12 cellular contexts compared by ENCODE assay signal in the genomic region with DNA sequence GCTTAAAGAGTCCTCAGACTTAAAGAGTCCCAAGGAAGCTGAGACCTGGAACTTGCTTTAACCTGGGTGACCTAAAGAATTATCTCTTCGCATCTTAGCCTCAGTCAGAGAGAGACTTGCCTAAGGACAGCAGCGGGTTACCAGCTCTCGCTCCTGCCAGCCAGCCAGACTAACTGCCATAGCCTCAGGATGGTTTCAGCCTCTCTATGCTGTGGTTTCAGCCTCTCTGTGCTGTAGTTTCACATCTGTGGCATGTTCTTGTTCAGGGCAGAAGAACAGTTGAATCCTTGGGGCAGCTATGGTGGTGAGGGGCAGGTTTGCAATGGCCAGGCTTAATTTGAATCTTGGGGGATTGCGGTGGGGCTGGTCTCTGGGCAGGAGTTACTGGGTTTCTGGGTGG. TPM values are rescaled to one million over a fixed set of nuclear protein-coding genes. Genes with fewer than 3 reads are reported as not detected.
DNase-seq lines count a peak whose midpoint lies in the region; ATAC-seq, FAIRE-seq and TF ChIP-seq lines count a peak whose summit lies in the region.
"Had no signal": no experiment of that assay in that cellular context is flagged by ENCODE, and none has a peak within 500 bp of the region (broad histone marks: within the 10 kb centered on the region; RNA-seq: fewer than 3 reads in every experiment).

No MANE protein-coding gene starts in this region.

- H2AFZ ChIP-seq in DND-41 (ENCODE audit: low read depth, low read length): no peak overlapping the region
- H2AFZ ChIP-seq in H1 (ENCODE audit: low read length): no peak overlapping the region

- no peak for TF ChIP-seq POLR2A in H1 (IDR thresholded peaks at IDR 0.05; ENCODE audit: control extremely low read depth in 1 of 2, low read depth in 2 of 2, low read length in 2 of 2)

- no peak overlapping the region for H3K56ac ChIP-seq in H1 (replicated peaks; ENCODE audit: insufficient read length, low read depth, low read length)

- no peak overlapping the region for H2BK20ac ChIP-seq in H1 (ENCODE audit: low read length)

- H3K36me3 ChIP-seq in DND-41 (ENCODE audit: insufficient read depth, low read length) (peaks cover 48% of the 10 kb centered on the region), Panc1 (ENCODE audit: control insufficient read depth, insufficient read depth, low read length) (no peaks in the 10 kb centered on the region; the same call in 1 of the 2 replicates), H1 (ENCODE audit: control insufficient read depth in 2 of 4, insufficient read depth in 4 of 4, low read length in 3 of 4) (no peaks in the 10 kb centered on the region; a peak in 1 of 8 replicates)

- no peak overlapping the region for H4K91ac ChIP-seq in H1 (replicated peaks; ENCODE audit: insufficient read length, low read length)

- peaks cover 22% of the 10 kb centered on the region for H4K20me1 ChIP-seq in DND-41 (ENCODE audit: insufficient read depth, low read length)
- peaks cover 0 to 3% of the 10 kb centered on the region in 2 experiments for H4K20me1 ChIP-seq in H1 (replicated peaks in 1 of 2; ENCODE audit: control insufficient read depth in 1 of 2, insufficient read depth in 2 of 2, low read length in 2 of 2)

- no peaks in the 10 kb centered on the region for H3K9me3 Mint-ChIP-seq in progenitor cell of endocrine pancreas (ENCODE audit: low read depth)

- no peak overlapping the region for H3K14ac ChIP-seq in H1 (ENCODE audit: insufficient read length)

- H3K27ac ChIP-seq in DND-41 (ENCODE audit: low read length): peak overlapping the region; percentile 44
- H3K27ac ChIP-seq in Panc1 (ENCODE audit: low read length): peak overlapping the region; percentile 78
- no peak overlapping the region; the same call in 1 of the 2 replicates for H3K27ac ChIP-seq in H1 (ENCODE audit: low read depth, low read length)

- H3K4me3 ChIP-seq in DND-41 (ENCODE audit: low read depth in 1 of 2, low read length in 2 of 2) (peak overlapping the region in 1 of 2 experiments; percentile 6; a peak in 1 of 4 replicates), Panc1 (ENCODE audit: low read depth in 2 of 2, low read length in 2 of 2) (peak overlapping the region in 1 of 2 experiments; percentile 5; a peak in 1 of 4 replicates), H1 (ENCODE audit: extremely low read depth in 1 of 4, insufficient read depth in 2 of 4, low read depth in 3 of 4, low read length in 4 of 4) (no peak overlapping the region)

- H3K9ac ChIP-seq in DND-41 (ENCODE audit: low read depth, low read length) (peak overlapping the region; percentile 84; the same call in 1 of the 2 replicates), H1 (replicated peaks in 1 of 4; ENCODE audit: extremely low read depth in 1 of 4, low read depth in 3 of 4, low read length in 3 of 4) (no peak overlapping the region)

- H4K8ac ChIP-seq in H1 (ENCODE audit: extremely low read depth, insufficient read depth, low read length): no peak overlapping the region

- H3K9me3 ChIP-seq in DND-41 (ENCODE audit: insufficient read depth, low read length, severe bottlenecking) (no peaks in the 10 kb centered on the region), Panc1 (ENCODE audit: control insufficient read depth, insufficient read depth, low read depth, low read length) (no peaks in the 10 kb centered on the region), H1 (ENCODE audit: insufficient read depth in 2 of 2, low read depth in 1 of 2, low read length in 1 of 2) (no peaks in the 10 kb centered on the region)

- no peak overlapping the region for H2BK120ac ChIP-seq in H1 (replicated peaks; ENCODE audit: low read depth, low read length)

- H3K4me3 Mint-ChIP-seq in progenitor cell of endocrine pancreas (ENCODE audit: low read depth): peak overlapping the region; percentile 14

- no peak overlapping the region for H3K4ac ChIP-seq in H1 (replicated peaks; ENCODE audit: insufficient read length, low read depth, low read length)

- TF ChIP-seq EP300 in H1 (IDR thresholded peaks at IDR 0.05; ENCODE audit: borderline replicate concordance in 1 of 2, low read depth in 2 of 2, low read length in 2 of 2): no peak

- ATAC-seq in DND-41 (ENCODE audit: insufficient read depth, low read depth) (no peak), Panc1 (no peak), HG03135 (IDR thresholded peaks at IDR 0.05; ENCODE audit: unreplicated experiment) (no peak)

- peaks cover 5% of the 10 kb centered on the region; the same call in 1 of the 2 replicates for H3K23me2 ChIP-seq in H1 (ENCODE audit: low read depth, low read length)

- no peaks in the 10 kb centered on the region for H3K27me3 ChIP-seq in DND-41 (ENCODE audit: insufficient read depth, low read length, poor library complexity)
- no peaks in the 10 kb centered on the region for H3K27me3 ChIP-seq in Panc1 (ENCODE audit: control insufficient read depth, insufficient read depth, low read length)
- 0 out of 7 replicates have a peak, but pooled peaks cover 0 to 2% (median 0%) of the 10 kb centered on the region in 4 experiments for H3K27me3 ChIP-seq in H1 (replicated peaks in 1 of 4; ENCODE audit: control insufficient read depth in 3 of 4, extremely low read depth in 1 of 4, insufficient read depth in 3 of 4, low read length in 3 of 4)

- H2BK15ac ChIP-seq in H1 (ENCODE audit: low read length): 0 out of 2 replicates have a peak overlapping the region, but pooled peaks have one; percentile 88

- H3K18ac ChIP-seq in H1 (ENCODE audit: extremely low read depth, low read length): no peak overlapping the region

- CTCF ChIA-PET in Panc1 (lab: Charles Lee): no interaction called here
- CTCF ChIA-PET in H1 (lab: Charles Lee; ENCODE audit: partially characterized antibody): interaction anchor here (0.6 to 5.8 kb wide), 16 partner anchors 9 to 182 kb away, joined by 3 to 57 read pairs (median 5); no protein-coding TSS in a partner anchor

- peaks cover 59% of the 10 kb centered on the region for H3K4me1 ChIP-seq in DND-41 (ENCODE audit: insufficient read depth, low read length)
- peaks cover 60% of the 10 kb centered on the region for H3K4me1 ChIP-seq in Panc1 (ENCODE audit: control insufficient read depth, insufficient read depth, low read length)
- H3K4me1 ChIP-seq in H1 (replicated peaks in 1 of 4; ENCODE audit: control insufficient read depth in 3 of 4, insufficient read depth in 4 of 4, low read length in 3 of 4): peaks cover 0 to 14% (median 5%) of the 10 kb centered on the region in 4 experiments; a peak in 5 of 7 replicates

- no peak for FAIRE-seq in H1 (lab: Jason Lieb, UNC)
- FAIRE-seq: G401.6 had no signal

- no TSS peak for BruUV-seq in Panc1 (replicated peaks; lab: Mats Ljungman, UMichigan)

- in situ Hi-C loops in Panc1 (cut with HindIII; ENCODE audit: low pct_unique_long_range_greater_than_20kb, low sequenced_read_pairs): no loop called here

- H3K79me1 ChIP-seq in H1 (ENCODE audit: low read depth, low read length): no peaks in the 10 kb centered on the region; the same call in 1 of the 2 replicates

- 91% methylated on average over 4 of the region's 4 CpGs; no CpG with 5 or more reads in 1 of the 2 experiments for WGBS in H1 (ENCODE audit: extremely low coverage in 1 of 2, insufficient coverage in 1 of 2, insufficient read length in 1 of 2, insufficient replicate concordance in 2 of 2, low coverage in 1 of 2, low lambda C conversion rate in 2 of 2, missing lambda C conversion rate in 1 of 2), 2 experiments

- H2BK5ac ChIP-seq in H1 (ENCODE audit: low read depth, low read length): no peak overlapping the region

- H2BK12ac ChIP-seq in H1 (ENCODE audit: low read depth, low read length): no peak overlapping the region

- POLR2A ChIA-PET in Panc1 (lab: Charles Lee) (interaction anchor here (0.5 to 1.2 kb wide), 3 partner anchors 24 to 1356 kb away, joined by 7 to 9 read pairs (median 8); no protein-coding TSS in a partner anchor), H1 (lab: Charles Lee; ENCODE audit: partially characterized antibody) (interaction anchor here (1.1 to 17.0 kb wide), 7 partner anchors 12 to 114 kb away, joined by 3 to 202 read pairs (median 4); a partner anchor contains a TSS)

- H3K23ac ChIP-seq in H1 (ENCODE audit: insufficient read length): no peak overlapping the region

- H3K4me1 Mint-ChIP-seq in progenitor cell of endocrine pancreas (ENCODE audit: low read depth): peaks cover 9% of the 10 kb centered on the region

- intact Hi-C loops in Panc1 (cut with micrococcal nuclease; ENCODE audit: unreplicated experiment): no loop called here

- no peak overlapping the region for H2AK5ac ChIP-seq in H1 (ENCODE audit: low read depth, low read length)

- H3K4me2 ChIP-seq in DND-41 (ENCODE audit: insufficient read depth, low read length) (peak overlapping the region; percentile 91; the same call in 1 of the 2 replicates), H1 (ENCODE audit: insufficient read depth in 1 of 2, low read depth in 2 of 2, low read length in 2 of 2) (no peak overlapping the region)

- no peak overlapping the region for H3K27ac Mint-ChIP-seq in progenitor cell of endocrine pancreas

- peaks cover 77% of the 10 kb centered on the region for H3K79me2 ChIP-seq in DND-41 (ENCODE audit: insufficient read depth, low read length)
- H3K79me2 ChIP-seq in H1 (ENCODE audit: control insufficient read depth in 1 of 2, insufficient read depth in 2 of 2, low read length in 2 of 2): no peaks in the 10 kb centered on the region

- H4K5ac ChIP-seq in H1 (ENCODE audit: insufficient read length, low read depth, low read length): no peak overlapping the region

- TF ChIP-seq CTCF in DND-41 (IDR thresholded peaks at IDR 0.05; ENCODE audit: borderline replicate concordance, extremely low read depth, low read length, poor library complexity, severe bottlenecking) (no peak), Panc1 (IDR thresholded peaks at IDR 0.05) (no peak), H1 (IDR thresholded peaks at IDR 0.05; ENCODE audit: control extremely low read depth in 1 of 3, insufficient read depth in 1 of 3, low read depth in 1 of 3, low read length in 3 of 3) (no peak), progenitor cell of endocrine pancreas (IDR thresholded peaks at IDR 0.05; ENCODE audit: unreplicated experiment) (no peak)

- DNase-seq in DND-41: no peak
- DNase-seq in Panc1 (ENCODE audit: low read depth, low spot score): no peak
- no peak for DNase-seq in H1 (ENCODE audit: low read depth in 1 of 2, low spot score in 2 of 2)
- DNase-seq in progenitor cell of endocrine pancreas (ENCODE audit: low spot score, unreplicated experiment): no peak
- DNase-seq in NCI-H748 treated with DMSO at 0.1 percent for 48 hours (lab: John Stamatoyannopoulos, UW): no peak
- no peak for DNase-seq in NCI-H187 (lab: John Stamatoyannopoulos, UW)
- DNase-seq in hepatic stellate cell (ENCODE audit: low spot score): no peak
- DNase-seq: activated effector memory CD4-positive, alpha-beta T cell treated with anti-CD3 and anti-CD28 coated beads, Interleukin-2, amount 50 U/mL, for 16 hours; retina; SHP77 treated with DMSO at 0.1 percent for 48 hours had no signal

- no peak for TF ChIP-seq RAD21 in H1 (IDR thresholded peaks at IDR 0.05 in 1 of 2, conservative IDR thresholded peaks at IDR 0.05 in 1 of 2; ENCODE audit: low read depth in 2 of 2, low read length in 2 of 2)

- no peaks in the 10 kb centered on the region for H3K27me3 Mint-ChIP-seq in progenitor cell of endocrine pancreas

- no peaks in the 10 kb centered on the region for H3K36me3 Mint-ChIP-seq in progenitor cell of endocrine pancreas (ENCODE audit: insufficient read depth)

RNA-seq across cellular contexts. Expression of a gene that starts 2.3 kb away (rescaled TPM):
- total RNA-seq in Panc1 (2021; ENCODE audit: unreplicated experiment): 85.8 TPM
- polyA plus RNA-seq in Panc1 (2012; ENCODE audit: insufficient read length): 76.7 TPM
- 16.7 and 19.2 TPM in 2 replicates for total RNA-seq in H1 (2021; fragmentation: NEBNext Ultra II Directional; extraction: Animal tissue kit (Norgen Biotek cat#: 25700))
- 15.0 and 23.4 TPM in 2 replicates for polyA plus RNA-seq in H1 (2011; rRNA removed)
- 14.8 TPM for polyA plus RNA-seq in H1 (2011; cell fraction: cytosol; rRNA removed)
- polyA plus RNA-seq in H1 (2011; cell fraction: nucleus; rRNA removed): 26.9 TPM
- 8.5 to 12.7 TPM (median 10.9 TPM) in 4 replicates for polyA plus RNA-seq in H1 (2012, experiment 1 of 2)
- 10.7 TPM for polyA plus RNA-seq in H1 (2012, experiment 2 of 2)
- 8.6 TPM for polyA plus RNA-seq in H1 (2013, experiment 1 of 2)
- 7.7 TPM for polyA plus RNA-seq in H1 (2013, experiment 2 of 2)
- 9.5 and 15.1 TPM in 2 replicates for polyA minus RNA-seq in H1 (2011; rRNA and poly(A)+ RNA removed)
- polyA minus RNA-seq in H1 (2011; cell fraction: cytosol; rRNA and poly(A)+ RNA removed): 12.3 TPM
- polyA minus RNA-seq in H1 (2011; cell fraction: nucleus; rRNA and poly(A)+ RNA removed): 14.0 TPM
- 27.3 and 27.5 TPM in 2 replicates for total RNA-seq in progenitor cell of endocrine pancreas

RNA-seq across cellular contexts. Expression of a gene that starts 6.3 kb away (rescaled TPM):
- total RNA-seq in Panc1 (2021; ENCODE audit: unreplicated experiment) (9.8 TPM), progenitor cell of endocrine pancreas (4.0 and 5.3 TPM in 2 replicates)
- polyA plus RNA-seq in Panc1 (2012; ENCODE audit: insufficient read length): 5.9 TPM
- 0.54 and 0.61 TPM in 2 replicates for total RNA-seq in H1 (2021; fragmentation: NEBNext Ultra II Directional; extraction: Animal tissue kit (Norgen Biotek cat#: 25700))
- 0.59 and 0.97 TPM in 2 replicates for polyA plus RNA-seq in H1 (2011; rRNA removed)
- 0.76 TPM for polyA plus RNA-seq in H1 (2011; cell fraction: cytosol; rRNA removed)
- 3.3 TPM for polyA plus RNA-seq in H1 (2011; cell fraction: nucleus; rRNA removed)
- 0.67 to 1.3 TPM (median 1.0 TPM) in 4 replicates for polyA plus RNA-seq in H1 (2012, experiment 1 of 2)
- 0.37 TPM for polyA plus RNA-seq in H1 (2012, experiment 2 of 2)
- 0.95 TPM for polyA plus RNA-seq in H1 (2013, experiment 1 of 2)
- 1.1 TPM for polyA plus RNA-seq in H1 (2013, experiment 2 of 2)
- polyA minus RNA-seq in H1 (2011; rRNA and poly(A)+ RNA removed): 0.20 and 0.28 TPM in 2 replicates
- not detected for polyA minus RNA-seq in H1 (2011; cell fraction: cytosol; rRNA and poly(A)+ RNA removed)
- polyA minus RNA-seq in H1 (2011; cell fraction: nucleus; rRNA and poly(A)+ RNA removed): 0.30 TPM

RNA-seq across cellular contexts. Expression of a gene that starts 33.9 kb away (rescaled TPM):
- total RNA-seq in Panc1 (2021; ENCODE audit: unreplicated experiment): 731 TPM
- polyA plus RNA-seq in Panc1 (2012; ENCODE audit: insufficient read length): 190 TPM
- total RNA-seq in H1 (2021; fragmentation: NEBNext Ultra II Directional; extraction: Animal tissue kit (Norgen Biotek cat#: 25700)): 10.4 and 10.7 TPM in 2 replicates
- polyA plus RNA-seq in H1 (2011; rRNA removed): 1.6 and 2.4 TPM in 2 replicates
- 5.7 TPM for polyA plus RNA-seq in H1 (2011; cell fraction: cytosol; rRNA removed)
- 5.7 TPM for polyA plus RNA-seq in H1 (2011; cell fraction: nucleus; rRNA removed)
- polyA plus RNA-seq in H1 (2012, experiment 1 of 2): 16.2 to 22.8 TPM (median 18.4 TPM) in 4 replicates
- polyA plus RNA-seq in H1 (2012, experiment 2 of 2): 1.4 TPM
- 3.0 TPM for polyA plus RNA-seq in H1 (2013, experiment 1 of 2)
- 2.6 TPM for polyA plus RNA-seq in H1 (2013, experiment 2 of 2)
- 11.4 and 18.7 TPM in 2 replicates for polyA minus RNA-seq in H1 (2011; rRNA and poly(A)+ RNA removed)
- 5.7 TPM for polyA minus RNA-seq in H1 (2011; cell fraction: cytosol; rRNA and poly(A)+ RNA removed)
- 23.0 TPM for polyA minus RNA-seq in H1 (2011; cell fraction: nucleus; rRNA and poly(A)+ RNA removed)
- total RNA-seq in progenitor cell of endocrine pancreas: 78.8 and 99.9 TPM in 2 replicates

RNA-seq across cellular contexts. Expression of a gene that starts 34.2 kb away (rescaled TPM):
- total RNA-seq in Panc1 (2021; ENCODE audit: unreplicated experiment) (2.4 TPM), progenitor cell of endocrine pancreas (3.0 and 3.8 TPM in 2 replicates)
- polyA plus RNA-seq in Panc1 (2012; ENCODE audit: insufficient read length): 1.6 TPM
- 0.88 and 1.3 TPM in 2 replicates for total RNA-seq in H1 (2021; fragmentation: NEBNext Ultra II Directional; extraction: Animal tissue kit (Norgen Biotek cat#: 25700))
- polyA plus RNA-seq in H1 (2011; rRNA removed): 1.1 TPM in 2 replicates
- polyA plus RNA-seq in H1 (2011; cell fraction: cytosol; rRNA removed): 1.3 TPM
- 1.4 TPM for polyA plus RNA-seq in H1 (2011; cell fraction: nucleus; rRNA removed)
- 0.97 to 1.5 TPM (median 1.1 TPM) in 4 replicates for polyA plus RNA-seq in H1 (2012, experiment 1 of 2)
- polyA plus RNA-seq in H1 (2012, experiment 2 of 2): 1.4 TPM
- polyA plus RNA-seq in H1 (2013, experiment 1 of 2): 1.1 TPM
- polyA plus RNA-seq in H1 (2013, experiment 2 of 2): 1.2 TPM
- polyA minus RNA-seq in H1 (2011; rRNA and poly(A)+ RNA removed): 0.61 and 0.88 TPM in 2 replicates
- polyA minus RNA-seq in H1 (2011; cell fraction: cytosol; rRNA and poly(A)+ RNA removed): 1.2 TPM
- polyA minus RNA-seq in H1 (2011; cell fraction: nucleus; rRNA and poly(A)+ RNA removed): 2.3 TPM

RNA-seq across cellular contexts. Expression of a gene that starts 55.1 kb away (rescaled TPM):
- total RNA-seq in Panc1 (2021; ENCODE audit: unreplicated experiment) (97.0 TPM), progenitor cell of endocrine pancreas (81.9 and 96.5 TPM in 2 replicates)
- 58.8 TPM for polyA plus RNA-seq in Panc1 (2012; ENCODE audit: insufficient read length)
- 67.2 and 79.2 TPM in 2 replicates for total RNA-seq in H1 (2021; fragmentation: NEBNext Ultra II Directional; extraction: Animal tissue kit (Norgen Biotek cat#: 25700))
- 53.6 and 88.1 TPM in 2 replicates for polyA plus RNA-seq in H1 (2011; rRNA removed)
- polyA plus RNA-seq in H1 (2011; cell fraction: cytosol; rRNA removed): 54.2 TPM
- polyA plus RNA-seq in H1 (2011; cell fraction: nucleus; rRNA removed): 92.9 TPM
- 54.9 to 59.5 TPM (median 58.3 TPM) in 4 replicates for polyA plus RNA-seq in H1 (2012, experiment 1 of 2)
- polyA plus RNA-seq in H1 (2012, experiment 2 of 2): 59.4 TPM
- polyA plus RNA-seq in H1 (2013, experiment 1 of 2): 59.5 TPM
- polyA plus RNA-seq in H1 (2013, experiment 2 of 2): 55.5 TPM
- polyA minus RNA-seq in H1 (2011; rRNA and poly(A)+ RNA removed): 39.9 and 69.2 TPM in 2 replicates
- 31.1 TPM for polyA minus RNA-seq in H1 (2011; cell fraction: cytosol; rRNA and poly(A)+ RNA removed)
- 38.0 TPM for polyA minus RNA-seq in H1 (2011; cell fraction: nucleus; rRNA and poly(A)+ RNA removed)
